Comparison of ENCODE assay signal across 1 cellular context in genomic region chr5:9283473-9283872, GRCh38.
TF ChIP-seq lines count a peak whose summit lies in the region.

No MANE protein-coding gene starts in this region.

TF ChIP-seq in HepG2, 621 proteins besides CTCF, POLR2A, EP300 and RAD21 (continued from another document):
- TF ChIP-seq CEBPB (IDR thresholded peaks at IDR 0.05; ENCODE audit: borderline replicate concordance, low read depth, low read length) (no peak), NFRKB (IDR thresholded peaks at IDR 0.05) (no peak), TRAFD1 (CRISPR knock-in tag; IDR thresholded peaks at IDR 0.05; ENCODE audit: borderline replicate concordance) (no peak), MBNL3 (CRISPR knock-in tag; conservative IDR thresholded peaks at IDR 0.05) (no peak), SAP130 (CRISPR knock-in tag; IDR thresholded peaks at IDR 0.05; ENCODE audit: low read depth) (no peak), ZMAT3 (CRISPR knock-in tag; conservative IDR thresholded peaks at IDR 0.05) (no peak), ZNF24 (IDR thresholded peaks at IDR 0.05) (no peak), ATF4 (CRISPR knock-in tag; IDR thresholded peaks at IDR 0.05) (no peak), ERF (CRISPR knock-in tag; IDR thresholded peaks at IDR 0.05) (no peak), SIX1 (CRISPR knock-in tag; IDR thresholded peaks at IDR 0.05; ENCODE audit: borderline replicate concordance) (no peak), BCL6 (CRISPR knock-in tag; IDR thresholded peaks at IDR 0.05) (no peak), KDM4B (CRISPR knock-in tag; IDR thresholded peaks at IDR 0.05) (no peak), REL (CRISPR knock-in tag; conservative IDR thresholded peaks at IDR 0.05) (no peak), PAF1 (CRISPR knock-in tag; IDR thresholded peaks at IDR 0.05) (no peak), U2AF1 (optimal IDR thresholded peaks at IDR 0.05; ENCODE audit: low read depth, low read length) (no peak), ARNT (IDR thresholded peaks at IDR 0.05) (no peak)
